Comparison of ENCODE assay signal across 8 cellular contexts in the genomic region with DNA sequence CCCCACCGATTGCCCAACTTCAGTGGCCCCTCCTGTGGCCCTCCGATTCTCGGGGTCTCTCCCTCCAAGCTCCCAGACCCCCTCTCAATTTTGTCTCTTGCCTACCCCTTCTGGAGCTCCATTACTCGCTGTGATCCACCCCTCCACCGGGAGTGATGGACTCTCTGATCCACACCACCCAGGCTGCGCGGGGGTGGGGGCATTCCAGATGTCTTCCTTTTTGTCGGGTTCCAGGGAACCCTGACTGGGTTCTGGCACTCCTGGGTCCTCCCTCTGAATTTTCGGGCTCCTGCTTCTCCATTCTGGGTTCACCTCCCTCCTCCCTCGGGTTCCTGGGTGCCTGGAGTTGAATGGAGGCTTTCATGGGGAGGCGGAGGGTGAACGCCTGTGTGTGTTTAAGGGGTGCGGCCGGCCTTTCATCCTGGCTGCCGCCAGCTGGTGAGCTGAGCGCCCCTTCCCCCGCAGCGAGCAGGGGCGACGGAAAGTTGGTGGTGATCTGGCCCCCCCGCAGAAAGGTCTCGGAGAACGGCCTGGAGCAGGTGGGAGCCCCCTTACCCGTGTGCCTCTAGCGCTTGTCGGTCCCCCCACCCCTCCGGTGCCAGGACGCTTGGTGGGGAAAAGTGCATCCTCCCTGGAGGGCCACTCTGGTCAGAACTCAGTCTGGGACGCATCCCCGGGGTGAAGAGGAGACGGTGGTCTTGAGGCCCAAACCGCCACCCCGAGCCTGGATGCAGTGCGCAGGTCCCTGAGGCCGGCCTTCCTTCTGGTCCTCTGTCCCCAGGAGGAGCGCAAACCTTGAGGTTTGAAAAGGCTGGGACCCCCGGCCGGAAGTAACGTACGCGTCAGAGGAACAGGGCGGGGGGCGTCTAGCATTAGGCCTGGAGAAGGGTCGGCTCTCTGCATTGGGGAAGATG. TPM values are rescaled to one million over a fixed set of nuclear protein-coding genes. Genes with fewer than 3 reads are reported as not detected.
A peak's percentile ranks its signal among the peaks of the same experiment; 100 is the strongest.
DNase-seq lines count a peak whose midpoint lies in the region; ATAC-seq and TF ChIP-seq lines count a peak whose summit lies in the region.

No MANE protein-coding gene starts in this region.

- TF ChIP-seq EP300 in neural cell (conservative IDR thresholded peaks at IDR 0.05; ENCODE audit: poor library complexity, severe bottlenecking) = no peak

- H3K27ac Mint-ChIP-seq in T-helper 17 cell = peak overlapping the region; percentile 95

- H3K27me3 ChIP-seq in esophagus (ENCODE audit: control insufficient read depth in 1 of 2, insufficient read depth in 2 of 2, low read length in 2 of 2) (no peaks in the 10 kb centered on the region), neural cell (ENCODE audit: insufficient read depth, low read depth, low read length) (peaks cover 15% of the 10 kb centered on the region)

- ATAC-seq in T-helper 17 cell (peak; percentile 11), GM21528 (IDR thresholded peaks at IDR 0.05; ENCODE audit: low FRiP score, unreplicated experiment) (no peak)

- H3K36me3 ChIP-seq in esophagus (ENCODE audit: control insufficient read depth in 2 of 2, insufficient read depth in 2 of 2, low read length in 1 of 2) (no peaks in the 10 kb centered on the region), neural cell (ENCODE audit: insufficient read depth, low read length) (no peaks in the 10 kb centered on the region)

- no peaks in the 10 kb centered on the region for H3K36me3 Mint-ChIP-seq in T-helper 17 cell (ENCODE audit: low read depth)

- peak overlapping the region; percentile 93 to 97 for H3K27ac ChIP-seq in esophagus (ENCODE audit: low read depth in 2 of 2, low read length in 1 of 2)
- H3K27ac ChIP-seq in neural cell (ENCODE audit: low read length) = peak overlapping the region; percentile 53

- no peak for TF ChIP-seq CTCF in neural cell (IDR thresholded peaks at IDR 0.05; ENCODE audit: poor library complexity, severe bottlenecking)

- no peaks in the 10 kb centered on the region for H3K79me2 ChIP-seq in neural cell (replicated peaks; ENCODE audit: insufficient read depth, low read length)

- H3K4me3 ChIP-seq in esophagus (ENCODE audit: low read depth in 1 of 2, low read length in 2 of 2) = peak overlapping the region; percentile 62 to 76
- H3K4me3 ChIP-seq in neural cell (ENCODE audit: low read length) = peak overlapping the region; percentile 87

- H2AFZ ChIP-seq in neural cell (ENCODE audit: low read depth, low read length) = peak overlapping the region; percentile 60

- H3K4me1 ChIP-seq in esophagus (ENCODE audit: control insufficient read depth in 2 of 2, insufficient read depth in 2 of 2, low read length in 1 of 2) = peaks cover 4 to 5% of the 10 kb centered on the region in 2 donors

- H3K9me3 ChIP-seq in T-helper 17 cell (ENCODE audit: control insufficient read depth, low read length, poor library complexity, severe bottlenecking) (no peaks in the 10 kb centered on the region), esophagus (ENCODE audit: control insufficient read depth in 2 of 2, insufficient read depth in 1 of 2, low read depth in 1 of 2, low read length in 1 of 2) (no peaks in the 10 kb centered on the region), neural cell (ENCODE audit: low read length) (no peaks in the 10 kb centered on the region)

- TF ChIP-seq RAD21 in neural cell (conservative IDR thresholded peaks at IDR 0.05) = no peak

- H3K9ac ChIP-seq in neural cell (ENCODE audit: low read length) = peak overlapping the region; percentile 69

- H3K4me2 ChIP-seq in neural cell (ENCODE audit: low read length) = peak overlapping the region; percentile 84

- 1% methylated on average over 44 of the region's 44 CpGs for WGBS in esophagus, 2 donors

- H3K4me1 Mint-ChIP-seq in T-helper 17 cell = peaks cover 16% of the 10 kb centered on the region

- no peaks in the 10 kb centered on the region for H3K9me2 ChIP-seq in neural cell (ENCODE audit: insufficient read depth, low read length)

- H3K27me3 Mint-ChIP-seq in T-helper 17 cell = no peaks in the 10 kb centered on the region

- peak overlapping the region; percentile 97 for H3K4me3 Mint-ChIP-seq in T-helper 17 cell

- H3F3A ChIP-seq in neural cell (ENCODE audit: insufficient read depth, low read length, poor library complexity, severe bottlenecking) = no peaks in the 10 kb centered on the region

- DNase-seq in stimulated activated CD4-positive, alpha-beta T cell treated with anti-CD3 and anti-CD28 coated beads, Interleukin-2, amount 100 ng/mL, for 48 hours = peak; percentile 32 to 34
- DNase-seq in stimulated activated CD4-positive, alpha-beta T cell treated with anti-CD3 and anti-CD28 coated beads, Interleukin-4, amount 100 ng/mL, for 4 hours = no peak
- no peak for DNase-seq in T-helper 17 cell
- DNase-seq in NCI-H2107 treated with DMSO at 0.1 percent for 48 hours (lab: John Stamatoyannopoulos, UW; ENCODE audit: unreplicated experiment) = no peak
- no peak for DNase-seq in UCSD-AML1 (lab: John Stamatoyannopoulos, UW; ENCODE audit: unreplicated experiment)

- no peaks in the 10 kb centered on the region for H4K20me1 ChIP-seq in neural cell (ENCODE audit: insufficient read depth)

TF ChIP-seq in neural cell, 6 proteins besides CTCF, POLR2A, EP300 and RAD21:
- no peak for TF ChIP-seq SMC3 (conservative IDR thresholded peaks at IDR 0.05; ENCODE audit: poor library complexity)
- no peak for TF ChIP-seq EZH2 (IDR thresholded peaks at IDR 0.05; ENCODE audit: borderline replicate concordance, insufficient read depth, low read length, poor library complexity, severe bottlenecking)
- TF ChIP-seq, protein P1, sequence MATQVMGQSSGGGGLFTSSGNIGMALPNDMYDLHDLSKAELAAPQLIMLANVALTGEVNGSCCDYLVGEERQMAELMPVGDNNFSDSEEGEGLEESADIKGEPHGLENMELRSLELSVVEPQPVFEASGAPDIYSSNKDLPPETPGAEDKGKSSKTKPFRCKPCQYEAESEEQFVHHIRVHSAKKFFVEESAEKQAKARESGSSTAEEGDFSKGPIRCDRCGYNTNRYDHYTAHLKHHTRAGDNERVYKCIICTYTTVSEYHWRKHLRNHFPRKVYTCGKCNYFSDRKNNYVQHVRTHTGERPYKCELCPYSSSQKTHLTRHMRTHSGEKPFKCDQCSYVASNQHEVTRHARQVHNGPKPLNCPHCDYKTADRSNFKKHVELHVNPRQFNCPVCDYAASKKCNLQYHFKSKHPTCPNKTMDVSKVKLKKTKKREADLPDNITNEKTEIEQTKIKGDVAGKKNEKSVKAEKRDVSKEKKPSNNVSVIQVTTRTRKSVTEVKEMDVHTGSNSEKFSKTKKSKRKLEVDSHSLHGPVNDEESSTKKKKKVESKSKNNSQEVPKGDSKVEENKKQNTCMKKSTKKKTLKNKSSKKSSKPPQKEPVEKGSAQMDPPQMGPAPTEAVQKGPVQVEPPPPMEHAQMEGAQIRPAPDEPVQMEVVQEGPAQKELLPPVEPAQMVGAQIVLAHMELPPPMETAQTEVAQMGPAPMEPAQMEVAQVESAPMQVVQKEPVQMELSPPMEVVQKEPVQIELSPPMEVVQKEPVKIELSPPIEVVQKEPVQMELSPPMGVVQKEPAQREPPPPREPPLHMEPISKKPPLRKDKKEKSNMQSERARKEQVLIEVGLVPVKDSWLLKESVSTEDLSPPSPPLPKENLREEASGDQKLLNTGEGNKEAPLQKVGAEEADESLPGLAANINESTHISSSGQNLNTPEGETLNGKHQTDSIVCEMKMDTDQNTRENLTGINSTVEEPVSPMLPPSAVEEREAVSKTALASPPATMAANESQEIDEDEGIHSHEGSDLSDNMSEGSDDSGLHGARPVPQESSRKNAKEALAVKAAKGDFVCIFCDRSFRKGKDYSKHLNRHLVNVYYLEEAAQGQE (IDR thresholded peaks at IDR 0.05; ENCODE audit: borderline replicate concordance) = no peak

RNA-seq across cellular contexts. Expression of a gene that starts 1.6 kb away (rescaled TPM):
- total RNA-seq in T-helper 17 cell = 1 to 10 TPM in 1 of 2 donors, under 1 TPM in 1; 0.65 to 1.3 TPM
- polyA plus RNA-seq in esophagus (1 to 10 TPM; 3.1 to 7.1 TPM), neural cell (3.7 and 8.2 TPM in 2 replicates)
- polyA minus RNA-seq in neural cell = 2.2 and 2.4 TPM in 2 replicates

RNA-seq across cellular contexts. Expression of a gene that starts 11.4 kb away (rescaled TPM):
- total RNA-seq in T-helper 17 cell = under 1 TPM; 0.22 to 0.31 TPM
- polyA plus RNA-seq in esophagus = not detected
- not detected in 2 replicates for polyA plus RNA-seq in neural cell
- 1.3 TPM in 1 of 2 replicates, not detected in the other for polyA minus RNA-seq in neural cell

RNA-seq across cellular contexts. Expression of a gene that starts 12.3 kb away (rescaled TPM):
- total RNA-seq in T-helper 17 cell = not detected
- polyA plus RNA-seq in esophagus = under 1 TPM; 0.08 to 0.45 TPM
- 0.33 TPM in 1 of 2 replicates, not detected in the other for polyA plus RNA-seq in neural cell
- polyA minus RNA-seq in neural cell = 0.46 and 0.49 TPM in 2 replicates

RNA-seq across cellular contexts. Expression of a gene that starts 16.4 kb away (rescaled TPM):
- 10 to 100 TPM; 24.8 to 25.3 TPM for total RNA-seq in T-helper 17 cell
- polyA plus RNA-seq in esophagus = 10 to 100 TPM; 27.6 to 28.4 TPM
- polyA plus RNA-seq in neural cell = 32.4 and 38.1 TPM in 2 replicates
- polyA minus RNA-seq in neural cell = 41.6 and 47.7 TPM in 2 replicates

RNA-seq across cellular contexts. Expression of a gene that starts 42.6 kb away (rescaled TPM):
- 10 to 100 TPM; 39.6 to 51.6 TPM for total RNA-seq in T-helper 17 cell
- polyA plus RNA-seq in esophagus (1 to 10 TPM; 1.3 to 2.3 TPM), neural cell (1.0 and 1.6 TPM in 2 replicates)
- polyA minus RNA-seq in neural cell = 0.97 and 1.3 TPM in 2 replicates

Comparison
In these comparisons a context has a peak if more than half of its experiments do, and no peak if none do; other contexts are left out.
1. DNase-seq: peak in stimulated activated CD4-positive, alpha-beta T cell treated with anti-CD3 and anti-CD28 coated beads, Interleukin-2, amount 100 ng/mL, for 48 hours (2 of 2); none in stimulated activated CD4-positive, alpha-beta T cell treated with anti-CD3 and anti-CD28 coated beads, Interleukin-4, amount 100 ng/mL, for 4 hours (0 of 2), T-helper 17 cell (0 of 3), NCI-H2107 treated with DMSO at 0.1 percent for 48 hours (single experiment) and UCSD-AML1 (single experiment).